ENCODE assay signal across 32 cellular contexts in genomic region chr6:43451939-43452338, GRCh38. TPM values are rescaled to one million over a fixed set of nuclear protein-coding genes. Genes with fewer than 3 reads are reported as not detected.
"Had no signal": no experiment of that assay in that cellular context is flagged by ENCODE, and none has a peak within 500 bp of the region (broad histone marks: within the 10 kb centered on the region; RNA-seq: fewer than 3 reads in every experiment).

No MANE protein-coding gene starts in this region.

- H3K27ac ChIP-seq: adrenal gland, body of pancreas, breast epithelium, KMS-11, Peyer's patch had no signal

- H3K36me3 ChIP-seq: breast epithelium had no signal

- H3K9ac ChIP-seq: KMS-11 had no signal

- H3K4me3 Mint-ChIP-seq: activated CD4-positive, alpha-beta T cell treated with anti-CD3 and anti-CD28 coated beads, Interleukin-2, amount 10 ng/mL, durations not matched to agents 24 days and 14 days; activated CD8-positive, alpha-beta T cell treated with anti-CD3 and anti-CD28 coated beads for 36 hours; activated naive CD4-positive, alpha-beta T cell treated with anti-CD3 and anti-CD28 coated beads for 36 hours; activated T-cell treated with anti-CD3 and anti-CD28 coated beads, Interleukin-2, amount 50 U/mL, for 72 hours had no signal

- H3K4me2 ChIP-seq: KMS-11 had no signal

- H3K4me1 ChIP-seq: breast epithelium had no signal

- H3K9me3 ChIP-seq: adrenal gland, body of pancreas, breast epithelium, Peyer's patch had no signal

- ATAC-seq: activated CD8-positive, alpha-beta T cell treated with anti-CD3 and anti-CD28 coated beads for 36 hours; activated naive CD4-positive, alpha-beta T cell treated with anti-CD3 and anti-CD28 coated beads, Interleukin-2, amount 50 U/mL, for 72 hours; activated T-cell treated with anti-CD3 and anti-CD28 coated beads, Interleukin-2, amount 50 U/mL, for 72 hours; body of pancreas; PC-3; Right ventricle myocardium inferior had no signal

- H3K4me3 ChIP-seq: adrenal gland, body of pancreas, breast epithelium, Peyer's patch had no signal

- H3K9me3 Mint-ChIP-seq: activated CD4-positive, alpha-beta T cell treated with anti-CD3 and anti-CD28 coated beads, Interleukin-2, amount 10 ng/mL, durations not matched to agents 24 days and 14 days; activated CD8-positive, alpha-beta T cell treated with anti-CD3 and anti-CD28 coated beads for 36 hours; activated naive CD4-positive, alpha-beta T cell treated with anti-CD3 and anti-CD28 coated beads for 36 hours; activated T-cell treated with anti-CD3 and anti-CD28 coated beads, Interleukin-2, amount 50 U/mL, for 72 hours; activated T-helper 2 cell treated with anti-CD3 and anti-CD28 coated beads, Interferon-gamma antibody, Interleukin-2, Interleukin-4, amounts not matched to agents 10 μg/mL and 5 μg/mL and 100 μg/mL, durations not matched to agents 14 hours and 24 hours and 36 hours had no signal

- DNase-seq: activated CD4-positive, alpha-beta T cell treated with anti-CD3 and anti-CD28 coated beads, Interleukin-2, amount 10 ng/mL, durations not matched to agents 24 days and 14 days; activated CD4-positive, alpha-beta T cell treated with anti-CD3 and anti-CD28 coated beads, Interleukin-2, amount 50 U/mL, for 4 hours; activated CD8-positive, alpha-beta T cell treated with anti-CD3 and anti-CD28 coated beads for 36 hours; activated gamma-delta T cell; activated naive CD4-positive, alpha-beta T cell treated with anti-CD3 and anti-CD28 coated beads for 36 hours; activated T-cell treated with anti-CD3 and anti-CD28 coated beads, Interleukin-2, amount 50 U/mL, for 1 hour; activated T-cell treated with anti-CD3 and anti-CD28 coated beads, Interleukin-2, amount 50 U/mL, for 72 hours; adrenal gland; body of pancreas; MM.1S; MV-4-11; NCI-H1092; NCI-H1436 treated with DMSO at 0.1 percent for 48 hours; NCI-H1694 treated with DMSO at 0.1 percent for 48 hours; NCI-H2029; NCI-H345; NCI-H524 treated with DMSO at 0.1 percent for 48 hours; NK-92 treated with Interleukin-12 subunit alpha and Interleukin-12 subunit beta, amount 100 ng/mL, for 24 hours; PC-3; Peyer's patch; RPMI8226; SW 1271; T-helper 1 cell; T-helper 2 cell; T-helper 9 cell had no signal

- FAIRE-seq: astrocyte had no signal

- H3K27ac Mint-ChIP-seq: activated CD4-positive, alpha-beta T cell treated with anti-CD3 and anti-CD28 coated beads, Interleukin-2, amount 10 ng/mL, durations not matched to agents 24 days and 14 days; activated CD8-positive, alpha-beta T cell treated with anti-CD3 and anti-CD28 coated beads for 36 hours; activated naive CD4-positive, alpha-beta T cell treated with anti-CD3 and anti-CD28 coated beads for 36 hours; activated naive CD4-positive, alpha-beta T cell treated with anti-CD3 and anti-CD28 coated beads, Interleukin-2, amount 50 U/mL, for 72 hours; activated T-cell treated with anti-CD3 and anti-CD28 coated beads, Interleukin-2, amount 50 U/mL, for 72 hours; activated T-helper 2 cell treated with anti-CD3 and anti-CD28 coated beads, Interferon-gamma antibody, Interleukin-2, Interleukin-4, amounts not matched to agents 10 μg/mL and 5 μg/mL and 100 μg/mL, durations not matched to agents 14 hours and 24 hours and 36 hours had no signal

RNA-seq across cellular contexts. Expression of gene DLK2, which starts 3.4 kb away (rescaled TPM):
- total RNA-seq: body of pancreas, NCI-H460, Peyer's patch had no signal

RNA-seq across cellular contexts. Expression of gene LRRC73, which starts 58.2 kb away (rescaled TPM):
- total RNA-seq: body of pancreas had no signal
